In the genomic region with DNA sequence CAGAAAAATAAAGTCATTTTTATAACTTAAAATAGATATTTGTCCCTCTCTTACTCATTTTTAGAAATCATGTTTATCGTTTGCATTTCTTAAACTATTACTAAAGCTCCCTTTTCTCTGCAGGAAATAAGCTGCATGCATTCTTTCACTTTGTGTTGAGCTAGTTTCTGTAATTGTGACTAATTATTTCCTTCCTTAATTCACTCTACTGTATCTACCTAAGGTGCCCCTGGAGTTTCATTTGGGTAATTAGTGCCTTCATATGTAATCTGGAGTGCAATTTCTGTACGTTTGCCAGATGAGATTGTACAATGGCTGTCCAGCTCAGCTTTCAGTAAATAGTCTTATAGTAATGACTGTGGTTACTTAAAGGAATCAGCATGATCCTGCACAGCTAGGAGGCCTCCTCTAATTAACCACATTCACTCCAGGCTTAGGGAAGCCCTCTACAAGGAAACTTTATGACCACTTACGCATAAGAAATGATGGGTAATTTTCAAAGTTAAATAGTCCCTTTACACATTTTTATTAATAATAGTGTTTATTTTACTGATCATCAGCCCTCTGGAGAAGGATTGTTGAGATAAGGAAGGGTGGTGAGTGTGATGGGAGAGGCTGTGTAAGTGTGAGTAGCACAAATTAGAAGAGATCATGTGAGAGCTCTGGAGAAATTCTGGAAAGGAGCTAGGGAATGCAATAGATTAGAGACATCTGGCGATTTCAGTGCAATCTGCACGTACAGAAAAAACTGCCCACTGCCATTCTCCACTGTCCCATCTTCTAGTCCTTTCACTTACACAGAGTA, we compare ENCODE assay signal across 8 cellular contexts.
A peak's percentile ranks its signal among the peaks of the same experiment; 100 is the strongest.
DNase-seq lines count a peak whose midpoint lies in the region; ATAC-seq and TF ChIP-seq lines count a peak whose summit lies in the region.

No MANE protein-coding gene starts in this region.

- ATAC-seq in GM19468 (IDR thresholded peaks at IDR 0.05; ENCODE audit: extremely low read depth, unreplicated experiment) (peak; percentile 84), HG03460 (IDR thresholded peaks at IDR 0.05; ENCODE audit: unreplicated experiment) (peak; percentile 90)

- H3K4me3 ChIP-seq in SK-N-MC (peak overlapping the region; percentile 58), H7 (ENCODE audit: insufficient read depth, low read depth, low read length) (no peak overlapping the region)

- H3K4me3 Mint-ChIP-seq in nephron progenitor cell: no peak overlapping the region

- H3K36me3 ChIP-seq in SK-N-MC (ENCODE audit: insufficient read depth, low read length) (no peaks in the 10 kb centered on the region), H7 (replicated peaks; ENCODE audit: control insufficient read depth, insufficient read depth, low read length) (no peaks in the 10 kb centered on the region)

- peak overlapping the region; percentile 62; the same call in 1 of the 2 replicates for H3K27ac ChIP-seq in SK-N-MC

- H3K27me3 ChIP-seq in H7 (ENCODE audit: control insufficient read depth, insufficient read depth, low read length): no peaks in the 10 kb centered on the region

- no peak overlapping the region for H3K27ac Mint-ChIP-seq in nephron progenitor cell

- H3K9me3 ChIP-seq in SK-N-MC (ENCODE audit: low read depth, low read length): no peaks in the 10 kb centered on the region

- H3K27me3 Mint-ChIP-seq in nephron progenitor cell (ENCODE audit: low read depth, poor library complexity): no peaks in the 10 kb centered on the region

- DNase-seq in GF-D8 (lab: John Stamatoyannopoulos, UW) (peak; percentile 54), SK-N-MC (ENCODE audit: low read depth, low spot score) (peak; percentile 87), germinal center (ENCODE audit: low spot score) (peak; percentile 60), nephron progenitor cell (no peak), kidney glomerular epithelial cell (lab: John Stamatoyannopoulos, UW) (no peak), H7 (no peak)

- peaks cover 3% of the 10 kb centered on the region for H3K9me3 Mint-ChIP-seq in nephron progenitor cell

- no peak for TF ChIP-seq CTCF in nephron progenitor cell (IDR thresholded peaks at IDR 0.05)

- H3K4me1 Mint-ChIP-seq in nephron progenitor cell: no peaks in the 10 kb centered on the region

- no peak overlapping the region for H3K9ac ChIP-seq in SK-N-MC (ENCODE audit: insufficient read length)

- H3K36me3 Mint-ChIP-seq in nephron progenitor cell (ENCODE audit: low read depth): no peaks in the 10 kb centered on the region

Comparison
In these comparisons a context has a peak if more than half of its experiments do, and no peak if none do; other contexts are left out.
1. DNase-seq: peak in GF-D8 (single experiment), SK-N-MC (single experiment) and germinal center (single experiment); none in nephron progenitor cell (single experiment), kidney glomerular epithelial cell (single experiment) and H7 (single experiment).